Comparison of ENCODE assay signal across 11 cellular contexts in genomic region chr10:96835826-96836365, GRCh38. TPM values are rescaled to one million over a fixed set of nuclear protein-coding genes. Genes with fewer than 3 reads are reported as not detected.
DNase-seq lines count a peak whose midpoint lies in the region; ATAC-seq and TF ChIP-seq lines count a peak whose summit lies in the region.
"Had no signal": no experiment of that assay in that cellular context is flagged by ENCODE, and none has a peak within 500 bp of the region (broad histone marks: within the 10 kb centered on the region; RNA-seq: fewer than 3 reads in every experiment).

No MANE protein-coding gene starts in this region.

- peaks cover 66% of the 10 kb centered on the region for H3K4me1 Mint-ChIP-seq in activated CD8-positive, alpha-beta T cell treated with anti-CD3 and anti-CD28 coated beads for 36 hours (ENCODE audit: low read depth)
- peaks cover 55% of the 10 kb centered on the region for H3K4me1 Mint-ChIP-seq in activated CD8-positive, alpha-beta T cell treated with anti-CD3 and anti-CD28 coated beads, Interleukin-2, amount 10 ng/mL, durations not matched to agents 7 days and 5 days (ENCODE audit: low read depth)

- 69% methylated on average over 1 of the region's 1 CpG for WGBS in right cardiac atrium
- WGBS in smooth muscle cell (ENCODE audit: low lambda C conversion rate) = 84% methylated on average over 1 of the region's 1 CpG

- H3K4me1 ChIP-seq in Panc1 (ENCODE audit: control insufficient read depth, insufficient read depth, low read length) (peaks cover 40% of the 10 kb centered on the region), right cardiac atrium (ENCODE audit: control insufficient read depth, insufficient read depth, low read length) (peaks cover 6% of the 10 kb centered on the region), smooth muscle cell (ENCODE audit: low read depth) (peaks cover 23% of the 10 kb centered on the region), A673 (ENCODE audit: insufficient read depth, low read length, poor library complexity, severe bottlenecking) (peaks cover 16% of the 10 kb centered on the region)

- peak overlapping the region; percentile 63 for H3K27ac Mint-ChIP-seq in activated CD8-positive, alpha-beta T cell treated with anti-CD3 and anti-CD28 coated beads for 36 hours
- H3K27ac Mint-ChIP-seq in activated CD8-positive, alpha-beta T cell treated with anti-CD3 and anti-CD28 coated beads, Interleukin-2, amount 10 ng/mL, durations not matched to agents 7 days and 5 days = no peak overlapping the region

- no peak for DNase-seq in activated CD8-positive, alpha-beta T cell treated with anti-CD3 and anti-CD28 coated beads for 36 hours
- no peak for DNase-seq in activated CD8-positive, alpha-beta T cell treated with anti-CD3 and anti-CD28 coated beads, Interleukin-2, amount 10 ng/mL, durations not matched to agents 7 days and 5 days
- DNase-seq in Panc1 (ENCODE audit: low read depth, low spot score) (no peak), right cardiac atrium (no peak), smooth muscle cell (lab: John Stamatoyannopoulos, UW; ENCODE audit: unreplicated experiment) (no peak), A673 (ENCODE audit: low spot score) (no peak), C1 segment of cervical spinal cord (lab: John Stamatoyannopoulos, UW) (no peak)
- DNase-seq: NCI-H1436 treated with DMSO at 0.1 percent for 48 hours, Peyer's patch had no signal

- H3K9me3 ChIP-seq in Panc1 (ENCODE audit: control insufficient read depth, insufficient read depth, low read depth, low read length) = no peaks in the 10 kb centered on the region
- no peaks in the 10 kb centered on the region for H3K9me3 ChIP-seq in right cardiac atrium (ENCODE audit: control insufficient read depth, low read length)
- no peaks in the 10 kb centered on the region for H3K9me3 ChIP-seq in smooth muscle cell (replicated peaks; ENCODE audit: low read depth)
- no peaks in the 10 kb centered on the region for H3K9me3 ChIP-seq in A673 (ENCODE audit: low read depth, low read length, poor library complexity, severe bottlenecking)
- H3K9me3 ChIP-seq: Peyer's patch had no signal

- H3K9me3 Mint-ChIP-seq in activated CD8-positive, alpha-beta T cell treated with anti-CD3 and anti-CD28 coated beads for 36 hours = no peaks in the 10 kb centered on the region
- no peaks in the 10 kb centered on the region for H3K9me3 Mint-ChIP-seq in activated CD8-positive, alpha-beta T cell treated with anti-CD3 and anti-CD28 coated beads, Interleukin-2, amount 10 ng/mL, durations not matched to agents 7 days and 5 days (ENCODE audit: insufficient read depth)

- H3K36me3 ChIP-seq in Panc1 (ENCODE audit: control insufficient read depth, insufficient read depth, low read length) (no peaks in the 10 kb centered on the region), smooth muscle cell (ENCODE audit: low read depth) (no peaks in the 10 kb centered on the region), A673 (ENCODE audit: insufficient read depth, low read length, poor library complexity, severe bottlenecking) (no peaks in the 10 kb centered on the region)
- H3K36me3 ChIP-seq: Peyer's patch had no signal

- no peak for TF ChIP-seq CTCF in activated CD8-positive, alpha-beta T cell treated with anti-CD3 and anti-CD28 coated beads for 36 hours (IDR thresholded peaks at IDR 0.05)
- TF ChIP-seq CTCF in Panc1 (IDR thresholded peaks at IDR 0.05) (no peak), smooth muscle cell (IDR thresholded peaks at IDR 0.05; ENCODE audit: borderline replicate concordance, insufficient read depth, poor library complexity, severe bottlenecking) (no peak), A673 (conservative IDR thresholded peaks at IDR 0.05; ENCODE audit: low read depth, low read length) (no peak)

- peaks cover 75% of the 10 kb centered on the region for H4K20me1 ChIP-seq in smooth muscle cell (ENCODE audit: low read depth)

- POLR2A ChIA-PET in activated CD8-positive, alpha-beta T cell treated with anti-CD3 and anti-CD28 coated beads for 36 hours (lab: Charles Lee) = interaction anchor here (0.6 kb wide), 1 partner anchor 11 kb away, joined by 3 read pairs; no protein-coding TSS in a partner anchor
- POLR2A ChIA-PET in activated CD8-positive, alpha-beta T cell treated with anti-CD3 and anti-CD28 coated beads, Interleukin-2, amount 10 ng/mL, durations not matched to agents 7 days and 5 days (lab: Charles Lee) = no interaction called here
- POLR2A ChIA-PET in Panc1 (lab: Charles Lee) = no interaction called here
- POLR2A ChIA-PET in A673 (lab: Charles Lee; ENCODE audit: low non-redundant PET) = no interaction called here

- H3K27me3 Mint-ChIP-seq in activated CD8-positive, alpha-beta T cell treated with anti-CD3 and anti-CD28 coated beads for 36 hours = no peaks in the 10 kb centered on the region
- H3K27me3 Mint-ChIP-seq in activated CD8-positive, alpha-beta T cell treated with anti-CD3 and anti-CD28 coated beads, Interleukin-2, amount 10 ng/mL, durations not matched to agents 7 days and 5 days (ENCODE audit: low read depth) = no peaks in the 10 kb centered on the region

- BruUV-seq in Panc1 (replicated peaks; lab: Mats Ljungman, UMichigan) = no TSS peak
- BruUV-seq in A673 (replicated peaks; lab: Mats Ljungman, UMichigan) = no TSS peak

- CTCF ChIA-PET in activated CD8-positive, alpha-beta T cell treated with anti-CD3 and anti-CD28 coated beads for 36 hours (lab: Charles Lee) = interaction anchor here (1.3 kb wide), 1 partner anchor 190 kb away, joined by 5 read pairs; no protein-coding TSS in a partner anchor
- CTCF ChIA-PET in activated CD8-positive, alpha-beta T cell treated with anti-CD3 and anti-CD28 coated beads, Interleukin-2, amount 10 ng/mL, durations not matched to agents 7 days and 5 days (lab: Charles Lee) = interaction anchor here (1.3 to 1.5 kb wide), 2 partner anchors 9 to 197 kb away, joined by 3 to 4 read pairs; no protein-coding TSS in a partner anchor
- CTCF ChIA-PET in Panc1 (lab: Charles Lee) = no interaction called here
- CTCF ChIA-PET in A673 (lab: Charles Lee) = no interaction called here

- peaks cover 21% of the 10 kb centered on the region for H3K36me3 Mint-ChIP-seq in activated CD8-positive, alpha-beta T cell treated with anti-CD3 and anti-CD28 coated beads for 36 hours (ENCODE audit: low read depth)
- H3K36me3 Mint-ChIP-seq in activated CD8-positive, alpha-beta T cell treated with anti-CD3 and anti-CD28 coated beads, Interleukin-2, amount 10 ng/mL, durations not matched to agents 7 days and 5 days (ENCODE audit: low read depth) = peaks cover 13% of the 10 kb centered on the region

- intact Hi-C loops in activated CD8-positive, alpha-beta T cell treated with anti-CD3 and anti-CD28 coated beads for 36 hours (cut with micrococcal nuclease) = loop anchor here (10.0 kb wide), 1 partner anchor 199 kb away; no protein-coding TSS in a partner anchor
- intact Hi-C loops in Panc1 (cut with micrococcal nuclease; ENCODE audit: unreplicated experiment) (no loop called here), right cardiac atrium (cut with DNase I) (no loop called here), A673 (cut with micrococcal nuclease; ENCODE audit: unreplicated experiment) (no loop called here)

- H3K4me3 Mint-ChIP-seq in activated CD8-positive, alpha-beta T cell treated with anti-CD3 and anti-CD28 coated beads for 36 hours = peak overlapping the region; percentile 37
- no peak overlapping the region for H3K4me3 Mint-ChIP-seq in activated CD8-positive, alpha-beta T cell treated with anti-CD3 and anti-CD28 coated beads, Interleukin-2, amount 10 ng/mL, durations not matched to agents 7 days and 5 days

- H3K9ac ChIP-seq in smooth muscle cell (ENCODE audit: low read depth) = peak overlapping the region; percentile 3

- H3K27me3 ChIP-seq in Panc1 (ENCODE audit: control insufficient read depth, insufficient read depth, low read length) (no peaks in the 10 kb centered on the region), right cardiac atrium (ENCODE audit: control insufficient read depth, insufficient read depth) (no peaks in the 10 kb centered on the region), smooth muscle cell (ENCODE audit: low read depth) (no peaks in the 10 kb centered on the region), A673 (replicated peaks; ENCODE audit: insufficient read depth, low read depth, low read length, poor library complexity) (no peaks in the 10 kb centered on the region)
- H3K27me3 ChIP-seq: Peyer's patch had no signal

- peaks cover 71% of the 10 kb centered on the region for H3K79me2 ChIP-seq in smooth muscle cell (ENCODE audit: low read depth)

- in situ Hi-C loops in Panc1 (cut with HindIII; ENCODE audit: low pct_unique_long_range_greater_than_20kb, low sequenced_read_pairs) = no loop called here

- no peak for ATAC-seq in activated CD8-positive, alpha-beta T cell treated with anti-CD3 and anti-CD28 coated beads for 36 hours
- ATAC-seq in activated CD8-positive, alpha-beta T cell treated with anti-CD3 and anti-CD28 coated beads, Interleukin-2, amount 10 ng/mL, durations not matched to agents 7 days and 5 days = no peak
- ATAC-seq in Panc1 = no peak
- no peak for ATAC-seq in right cardiac atrium
- ATAC-seq in GM21367 (IDR thresholded peaks at IDR 0.05; ENCODE audit: unreplicated experiment) = no peak

- H3K27ac ChIP-seq in Panc1 (ENCODE audit: low read length) (peak overlapping the region; percentile 17; the same call in 1 of the 2 replicates), right cardiac atrium (ENCODE audit: low read length) (peak overlapping the region; percentile 48), smooth muscle cell (ENCODE audit: low read depth) (peak overlapping the region; percentile 9), A673 (ENCODE audit: low read depth, low read length, poor library complexity, severe bottlenecking) (no peak overlapping the region)
- H3K27ac ChIP-seq: coronary artery had no signal

- no peak overlapping the region for H2AFZ ChIP-seq in smooth muscle cell (ENCODE audit: low read depth)

- H3F3A ChIP-seq in smooth muscle cell (ENCODE audit: low read depth) = peaks cover 8% of the 10 kb centered on the region

- peak overlapping the region; percentile 25 for H3K4me2 ChIP-seq in smooth muscle cell

- no peak overlapping the region for H3K4me3 ChIP-seq in Panc1 (ENCODE audit: low read depth in 2 of 2, low read length in 2 of 2)
- H3K4me3 ChIP-seq in right cardiac atrium (ENCODE audit: low read length) = no peak overlapping the region
- H3K4me3 ChIP-seq in smooth muscle cell = no peak overlapping the region
- H3K4me3 ChIP-seq in A673 (ENCODE audit: low read depth, low read length, poor library complexity, severe bottlenecking) = no peak overlapping the region
- H3K4me3 ChIP-seq: coronary artery, Peyer's patch had no signal

RNA-seq across cellular contexts. Expression of gene LCOR, which starts 3.8 kb away (rescaled TPM):
- 10 to 100 TPM; 20.6 to 24.3 TPM for total RNA-seq in activated CD8-positive, alpha-beta T cell treated with anti-CD3 and anti-CD28 coated beads for 36 hours
- 10 to 100 TPM; 36.6 to 37.4 TPM for total RNA-seq in activated CD8-positive, alpha-beta T cell treated with anti-CD3 and anti-CD28 coated beads, Interleukin-2, amount 10 ng/mL, durations not matched to agents 7 days and 5 days
- 58.0 TPM for total RNA-seq in Panc1 (2021; ENCODE audit: unreplicated experiment)
- polyA plus RNA-seq in Panc1 (2012; ENCODE audit: insufficient read length) = 7.9 TPM
- total RNA-seq in right cardiac atrium = 10 to 100 TPM; 16.5 to 21.9 (median 19.1) TPM
- polyA plus RNA-seq in right cardiac atrium = 3.2 TPM
- total RNA-seq in smooth muscle cell = 27.8 and 29.9 TPM in 2 replicates
- 10.6 and 20.7 TPM in 2 replicates for polyA plus RNA-seq in smooth muscle cell
- total RNA-seq in A673 (2021) = 39.2 and 42.6 TPM in 2 replicates

Comparison
In these comparisons a context has a peak if more than half of its experiments do, and no peak if none do; other contexts are left out.
1. CTCF ChIA-PET loops: an anchor here in activated CD8-positive, alpha-beta T cell treated with anti-CD3 and anti-CD28 coated beads for 36 hours (1.3 kb wide) and activated CD8-positive, alpha-beta T cell treated with anti-CD3 and anti-CD28 coated beads, Interleukin-2, amount 10 ng/mL, durations not matched to agents 7 days and 5 days (1.3 to 1.5 kb wide); none called in Panc1 and A673.